In genomic region chr2:177212106-177212894, GRCh38 we compare ENCODE assay signal across 8 cellular contexts. TPM values are rescaled to one million over a fixed set of nuclear protein-coding genes. Genes with fewer than 3 reads are reported as not detected.
A peak's percentile ranks its signal among the peaks of the same experiment; 100 is the strongest.
DNase-seq lines count a peak whose midpoint lies in the region; ATAC-seq and TF ChIP-seq lines count a peak whose summit lies in the region.

Gene HNRNPA3, plus strand, starts transcription at chr2:177212794. Its CDS starts 6 bp downstream, at chr2:177212800.

- H3K9ac ChIP-seq in KMS-11, result peak within 1 kb of the TSS; percentile 99
- peak within 1 kb of the TSS; percentile 97 for H3K9ac ChIP-seq in muscle layer of colon (ENCODE audit: low read length)

- H3K27ac ChIP-seq in KMS-11 (peak within 1 kb of the TSS; percentile 93), Peyer's patch (peak within 1 kb of the TSS; percentile 99 to 100 (median 100)), muscle layer of colon (ENCODE audit: low read depth, low read length) (peak within 1 kb of the TSS; percentile 95)

- peak within 1 kb of the TSS; percentile 41 for H2AFZ ChIP-seq in KMS-11 (ENCODE audit: low read depth)

- H3K4me1 ChIP-seq in KMS-11 (ENCODE audit: low read depth, poor library complexity, severe bottlenecking) (peaks cover 55% of the 10 kb centered on the region), Peyer's patch (peaks cover 0 to 31% (median 10%) of the 10 kb centered on the region in 4 donors), muscle layer of colon (ENCODE audit: insufficient read depth, low read length) (peaks cover 35% of the 10 kb centered on the region)

- DNase-seq in DMS79 treated with DMSO at 0.1 percent for 48 hours (lab: John Stamatoyannopoulos, UW) (peak; percentile 96), Peyer's patch (peak; percentile 98 to 100 (median 99))
- DNase-seq in activated T-cell treated with anti-CD3 and anti-CD28 coated beads, Interleukin-2, amount 50 U/mL, for 48 hours, result peak; percentile 100
- DNase-seq in stimulated activated CD8-positive, alpha-beta memory T cell treated with anti-CD3 and anti-CD28 coated beads, Interleukin-7, amount 100 ng/mL, for 24 hours (ENCODE audit: low read depth), result peak; percentile 98

- TF ChIP-seq POLR2A in Peyer's patch (IDR thresholded peaks at IDR 0.05), result peak; percentile 82 to 95

- 0 out of 2 replicates have a peak, but pooled peaks have one; percentile 29 for TF ChIP-seq CTCF in KMS-11 (conservative IDR thresholded peaks at IDR 0.05; ENCODE audit: low read depth, low read length)
- peak in 3 of 6 experiments; percentile 34 to 54 (median 39) for TF ChIP-seq CTCF in Peyer's patch (IDR thresholded peaks at IDR 0.05)

- no peaks in the 10 kb centered on the region for H3K27me3 ChIP-seq in KMS-11 (ENCODE audit: insufficient read depth, low read depth)
- no peaks in the 10 kb centered on the region for H3K27me3 ChIP-seq in Peyer's patch
- no peaks in the 10 kb centered on the region for H3K27me3 ChIP-seq in muscle layer of colon (ENCODE audit: control insufficient read depth in 1 of 2, insufficient read depth in 2 of 2, low read length in 2 of 2)

- H3K9me3 ChIP-seq in Peyer's patch (no peaks in the 10 kb centered on the region), muscle layer of colon (ENCODE audit: low read length) (no peaks in the 10 kb centered on the region)

- H3K4me3 ChIP-seq in KMS-11 (IDR thresholded peaks at IDR 0.05; ENCODE audit: insufficient read depth, low read depth, low read length) (peak within 1 kb of the TSS; percentile 99), Peyer's patch (peak within 1 kb of the TSS; percentile 78 to 99 (median 85)), muscle layer of colon (ENCODE audit: low read depth in 1 of 2, low read length in 2 of 2) (peak within 1 kb of the TSS; percentile 82 to 98)

- peaks cover 45% of the 10 kb centered on the region for H3K79me2 ChIP-seq in KMS-11 (ENCODE audit: insufficient read depth, low read depth)

- peak within 1 kb of the TSS; percentile 93 for H3K4me2 ChIP-seq in KMS-11

- H3K36me3 ChIP-seq in KMS-11 (ENCODE audit: insufficient read depth), result peaks cover 31% of the 10 kb centered on the region; the same call in 1 of the 2 replicates
- H3K36me3 ChIP-seq in Peyer's patch, result peaks cover 0 to 20% (median 0%) of the 10 kb centered on the region in 3 donors
- peaks cover 26% of the 10 kb centered on the region for H3K36me3 ChIP-seq in muscle layer of colon (ENCODE audit: insufficient read depth, low read length)

- ATAC-seq in GM21737 (IDR thresholded peaks at IDR 0.05; ENCODE audit: unreplicated experiment), result peak; percentile 92
- ATAC-seq in esophagus mucosa, result peak; percentile 97

- H4K20me1 ChIP-seq in KMS-11 (ENCODE audit: insufficient read depth), result peaks cover 22% of the 10 kb centered on the region

RNA-seq across cellular contexts. Expression of gene HNRNPA3, which starts in this region (rescaled TPM):
- total RNA-seq in Peyer's patch (100 to 1,000 TPM in 1 of 4 donors, 10 to 100 TPM in 3; 40.8 to 112 (median 60.5) TPM), esophagus mucosa (142 TPM)

Comparison
In these comparisons a context has a peak if more than half of its experiments do, and no peak if none do; other contexts are left out.
1. Peak in every context shown above with its lines: DNase-seq, ATAC-seq, H3K4me3 ChIP-seq and H3K27ac ChIP-seq.